Comparison of ENCODE assay signal across 8 cellular contexts in genomic region chr12:14995583-14996425, GRCh38. TPM values are rescaled to one million over a fixed set of nuclear protein-coding genes. Genes with fewer than 3 reads are reported as not detected.
DNase-seq lines count a peak whose midpoint lies in the region; ATAC-seq, FAIRE-seq and TF ChIP-seq lines count a peak whose summit lies in the region.

No MANE protein-coding gene starts in this region.

- in situ Hi-C loops in Panc1 (cut with HindIII; ENCODE audit: low pct_unique_long_range_greater_than_20kb, low sequenced_read_pairs) = no loop called here

- H3K9me3 ChIP-seq in Panc1 (ENCODE audit: control insufficient read depth, insufficient read depth, low read depth, low read length) (no peaks in the 10 kb centered on the region), H1 (ENCODE audit: insufficient read depth in 2 of 2, low read depth in 1 of 2, low read length in 1 of 2) (no peaks in the 10 kb centered on the region)

- no peaks in the 10 kb centered on the region for H4K20me1 ChIP-seq in H1 (replicated peaks in 1 of 2; ENCODE audit: control insufficient read depth in 1 of 2, insufficient read depth in 2 of 2, low read length in 2 of 2)

- DNase-seq in ELR (ENCODE audit: low read depth) = peak; percentile 79
- peak; percentile 39 to 52 for DNase-seq in Kasumi-1 (lab: John Stamatoyannopoulos, UW)
- peak; percentile 47 for DNase-seq in Panc1 (ENCODE audit: low read depth, low spot score)
- no peak for DNase-seq in H1 (ENCODE audit: low read depth in 1 of 2, low spot score in 2 of 2)
- DNase-seq in naive thymus-derived CD8-positive, alpha-beta T cell = peak in 3 of 10 donors; percentile 63 to 74 (median 68)
- DNase-seq in T-helper 2 cell treated with Interferon-gamma antibody and Interleukin-4, amounts not matched to agents 5 μg/mL and 100 μg/mL, for 36 hours (ENCODE audit: low spot score) = no peak
- no peak for DNase-seq in HPDE6-E6E7 (ENCODE audit: extremely low spot score)

- no peak for TF ChIP-seq EP300 in H1 (IDR thresholded peaks at IDR 0.05; ENCODE audit: borderline replicate concordance in 1 of 2, low read depth in 2 of 2, low read length in 2 of 2)

- no peak overlapping the region for H3K23ac ChIP-seq in H1 (ENCODE audit: insufficient read length)

- H3K4me1 ChIP-seq in Panc1 (ENCODE audit: control insufficient read depth, insufficient read depth, low read length) (no peaks in the 10 kb centered on the region; the same call in 1 of the 2 replicates), H1 (replicated peaks in 1 of 4; ENCODE audit: control insufficient read depth in 3 of 4, insufficient read depth in 4 of 4, low read length in 3 of 4) (no peaks in the 10 kb centered on the region)

- TF ChIP-seq POLR2A in H1 (IDR thresholded peaks at IDR 0.05; ENCODE audit: control extremely low read depth in 1 of 2, low read depth in 2 of 2, low read length in 2 of 2) = no peak

- H3K27ac ChIP-seq in Panc1 (ENCODE audit: low read length) (no peak overlapping the region), H1 (ENCODE audit: low read depth, low read length) (no peak overlapping the region)

- no TSS peak for BruUV-seq in Panc1 (replicated peaks; lab: Mats Ljungman, UMichigan)

- no peak overlapping the region for H4K5ac ChIP-seq in H1 (ENCODE audit: insufficient read length, low read depth, low read length)

- no peak overlapping the region for H3K56ac ChIP-seq in H1 (replicated peaks; ENCODE audit: insufficient read length, low read depth, low read length)

- no peak for ATAC-seq in Panc1
- peak; percentile 50 to 56 for ATAC-seq in naive thymus-derived CD8-positive, alpha-beta T cell
- ATAC-seq in HG02970 (IDR thresholded peaks at IDR 0.05; ENCODE audit: low FRiP score, unreplicated experiment) = no peak

- H2AFZ ChIP-seq in H1 (ENCODE audit: low read length) = peak overlapping the region; percentile 88; the same call in 1 of the 2 replicates

- no peak overlapping the region for H2BK120ac ChIP-seq in H1 (replicated peaks; ENCODE audit: low read depth, low read length)

- H2BK5ac ChIP-seq in H1 (ENCODE audit: low read depth, low read length) = no peak overlapping the region

- H3K9me3 Mint-ChIP-seq in naive thymus-derived CD8-positive, alpha-beta T cell = peaks cover 0 to 7% (median 1%) of the 10 kb centered on the region in 9 donors
- H3K9me3 Mint-ChIP-seq in T-helper 2 cell treated with Interferon-gamma antibody and Interleukin-4, amounts not matched to agents 5 μg/mL and 100 μg/mL, for 36 hours = peaks cover 8% of the 10 kb centered on the region

- H2BK20ac ChIP-seq in H1 (ENCODE audit: low read length) = no peak overlapping the region

- H3K79me2 ChIP-seq in H1 (ENCODE audit: control insufficient read depth in 1 of 2, insufficient read depth in 2 of 2, low read length in 2 of 2) = no peaks in the 10 kb centered on the region

- H3K27me3 Mint-ChIP-seq in naive thymus-derived CD8-positive, alpha-beta T cell = peaks cover 0 to 3% (median 0%) of the 10 kb centered on the region in 5 donors
- peaks cover 31% of the 10 kb centered on the region for H3K27me3 Mint-ChIP-seq in T-helper 2 cell treated with Interferon-gamma antibody and Interleukin-4, amounts not matched to agents 5 μg/mL and 100 μg/mL, for 36 hours (ENCODE audit: low read depth)

- H3K4me3 ChIP-seq in Panc1 (ENCODE audit: low read depth in 2 of 2, low read length in 2 of 2) (no peak overlapping the region), H1 (ENCODE audit: extremely low read depth in 1 of 4, insufficient read depth in 2 of 4, low read depth in 3 of 4, low read length in 4 of 4) (no peak overlapping the region)

- TF ChIP-seq CTCF in Panc1 (IDR thresholded peaks at IDR 0.05) (peak; percentile 50; the same call in 1 of the 2 replicates), H1 (IDR thresholded peaks at IDR 0.05; ENCODE audit: control extremely low read depth in 1 of 3, insufficient read depth in 1 of 3, low read depth in 1 of 3, low read length in 3 of 3) (peak in 2 of 3 experiments; percentile 40 to 43; a peak in 2 of 4 replicates)

- CTCF ChIA-PET in Panc1 (lab: Charles Lee) (interaction anchor here (0.6 to 1.2 kb wide), 5 partner anchors 110 to 350 kb away, joined by 3 to 7 read pairs (median 3); partner anchors contain the start of gene MGP), H1 (lab: Charles Lee; ENCODE audit: partially characterized antibody) (interaction anchor here (0.7 to 12.5 kb wide), 48 partner anchors 9 to 551 kb away, joined by 3 to 116 read pairs (median 5); partner anchors contain the start of genes ART4, ERP27, PDE6H and RERG)

- no peak overlapping the region for H2BK12ac ChIP-seq in H1 (ENCODE audit: low read depth, low read length)

- H3K4me1 Mint-ChIP-seq in naive thymus-derived CD8-positive, alpha-beta T cell = peaks cover 19 to 44% (median 31%) of the 10 kb centered on the region in 4 donors
- H3K4me1 Mint-ChIP-seq in T-helper 2 cell treated with Interferon-gamma antibody and Interleukin-4, amounts not matched to agents 5 μg/mL and 100 μg/mL, for 36 hours (ENCODE audit: low read depth) = peaks cover 24% of the 10 kb centered on the region

- H3K4me2 ChIP-seq in H1 (ENCODE audit: insufficient read depth in 1 of 2, low read depth in 2 of 2, low read length in 2 of 2) = no peak overlapping the region; a peak in 1 of 4 replicates

- H2AK5ac ChIP-seq in H1 (ENCODE audit: low read depth, low read length) = no peak overlapping the region

- H3K14ac ChIP-seq in H1 (ENCODE audit: insufficient read length) = no peak overlapping the region

- POLR2A ChIA-PET in Panc1 (lab: Charles Lee) = no interaction called here
- POLR2A ChIA-PET in H1 (lab: Charles Lee; ENCODE audit: partially characterized antibody) = interaction anchor here (0.7 to 1.4 kb wide), 3 partner anchors 224 to 303 kb away, joined by 3 to 4 read pairs (median 3); a partner anchor contains a TSS
- POLR2A ChIA-PET in naive thymus-derived CD8-positive, alpha-beta T cell (lab: Charles Lee) = interaction anchor here (0.5 to 5.2 kb wide), 19 partner anchors 11 to 569 kb away, joined by 3 to 81 read pairs (median 4); partner anchors contain the start of genes ARHGDIB, C12orf60, ERP27 and RERG

- peak overlapping the region; percentile 63 to 94 (median 88) for H3K27ac Mint-ChIP-seq in naive thymus-derived CD8-positive, alpha-beta T cell
- H3K27ac Mint-ChIP-seq in T-helper 2 cell treated with Interferon-gamma antibody and Interleukin-4, amounts not matched to agents 5 μg/mL and 100 μg/mL, for 36 hours = no peak overlapping the region

- H2BK15ac ChIP-seq in H1 (ENCODE audit: low read length) = no peak overlapping the region

- FAIRE-seq in H1 (lab: Jason Lieb, UNC) = peak; percentile 94

- intact Hi-C loops in Panc1 (cut with micrococcal nuclease; ENCODE audit: unreplicated experiment) = loop anchor here (1.0 to 10.0 kb wide), 3 partner anchors 151 to 271 kb away; no protein-coding TSS in a partner anchor

- no peak overlapping the region for H4K8ac ChIP-seq in H1 (ENCODE audit: extremely low read depth, insufficient read depth, low read length)

- H3K27me3 ChIP-seq in Panc1 (ENCODE audit: control insufficient read depth, insufficient read depth, low read length) = no peaks in the 10 kb centered on the region; the same call in 1 of the 2 replicates
- H3K27me3 ChIP-seq in H1 (replicated peaks in 1 of 4; ENCODE audit: control insufficient read depth in 3 of 4, extremely low read depth in 1 of 4, insufficient read depth in 3 of 4, low read length in 3 of 4) = no peaks in the 10 kb centered on the region

- peaks cover 0 to 6% (median 4%) of the 10 kb centered on the region in 3 donors for H3K36me3 Mint-ChIP-seq in naive thymus-derived CD8-positive, alpha-beta T cell
- peaks cover 4% of the 10 kb centered on the region for H3K36me3 Mint-ChIP-seq in T-helper 2 cell treated with Interferon-gamma antibody and Interleukin-4, amounts not matched to agents 5 μg/mL and 100 μg/mL, for 36 hours (ENCODE audit: low read depth)

- no peak overlapping the region for H3K9ac ChIP-seq in H1 (replicated peaks in 1 of 4; ENCODE audit: extremely low read depth in 1 of 4, low read depth in 3 of 4, low read length in 3 of 4)

- 0 out of 2 replicates have a peak overlapping the region, but pooled peaks have one; percentile 40 for H3K18ac ChIP-seq in H1 (ENCODE audit: extremely low read depth, low read length)

- no peak overlapping the region for H4K91ac ChIP-seq in H1 (replicated peaks; ENCODE audit: insufficient read length, low read length)

- 89% methylated on average over 3 of the region's 3 CpGs; no CpG with 5 or more reads in 1 of the 2 experiments for whole genome bisulfite sequencing in H1 (ENCODE audit: extremely low coverage in 1 of 2, insufficient coverage in 1 of 2, insufficient read length in 1 of 2, insufficient replicate concordance in 2 of 2, low coverage in 1 of 2, low lambda C conversion rate in 2 of 2, missing lambda C conversion rate in 1 of 2), 2 experiments

- H3K23me2 ChIP-seq in H1 (ENCODE audit: low read depth, low read length) = no peaks in the 10 kb centered on the region

- peak overlapping the region in 9 of 10 donors; percentile 1 to 76 (median 54) for H3K4me3 Mint-ChIP-seq in naive thymus-derived CD8-positive, alpha-beta T cell
- no peak overlapping the region for H3K4me3 Mint-ChIP-seq in T-helper 2 cell treated with Interferon-gamma antibody and Interleukin-4, amounts not matched to agents 5 μg/mL and 100 μg/mL, for 36 hours

- H3K4ac ChIP-seq in H1 (replicated peaks; ENCODE audit: insufficient read length, low read depth, low read length) = no peak overlapping the region

- no peaks in the 10 kb centered on the region for H3K79me1 ChIP-seq in H1 (ENCODE audit: low read depth, low read length)

- peak in 1 of 2 experiments; percentile 77 for TF ChIP-seq RAD21 in H1 (IDR thresholded peaks at IDR 0.05 in 1 of 2, conservative IDR thresholded peaks at IDR 0.05 in 1 of 2; ENCODE audit: low read depth in 2 of 2, low read length in 2 of 2)

- H3K36me3 ChIP-seq in Panc1 (ENCODE audit: control insufficient read depth, insufficient read depth, low read length) = no peaks in the 10 kb centered on the region
- H3K36me3 ChIP-seq in H1 (ENCODE audit: control insufficient read depth in 2 of 4, insufficient read depth in 4 of 4, low read length in 3 of 4) = no peaks in the 10 kb centered on the region

RNA-seq across cellular contexts. Expression of gene PDE6H, which starts 23.0 kb away (rescaled TPM):
- not detected for total RNA-seq in Panc1 (2021; ENCODE audit: unreplicated experiment)
- not detected for polyA plus RNA-seq in Panc1 (2012; ENCODE audit: insufficient read length)
- total RNA-seq in H1 (2021; fragmentation: NEBNext Ultra II Directional; extraction: Animal tissue kit (Norgen Biotek cat#: 25700)) = not detected in 2 replicates
- polyA plus RNA-seq in H1 (2011; rRNA removed) = not detected in 2 replicates
- not detected for polyA plus RNA-seq in H1 (2011; cell fraction: cytosol; rRNA removed)
- polyA plus RNA-seq in H1 (2011; cell fraction: nucleus; rRNA removed) = not detected
- polyA plus RNA-seq in H1 (2012, experiment 1 of 2) = not detected in 4 replicates
- polyA plus RNA-seq in H1 (2012, experiment 2 of 2) = not detected
- not detected for polyA plus RNA-seq in H1 (2013, experiment 1 of 2)
- polyA plus RNA-seq in H1 (2013, experiment 2 of 2) = not detected
- not detected in 2 replicates for polyA minus RNA-seq in H1 (2011; rRNA and poly(A)+ RNA removed)
- polyA minus RNA-seq in H1 (2011; cell fraction: cytosol; rRNA and poly(A)+ RNA removed) = not detected
- polyA minus RNA-seq in H1 (2011; cell fraction: nucleus; rRNA and poly(A)+ RNA removed) = not detected
- total RNA-seq in naive thymus-derived CD8-positive, alpha-beta T cell = not detected
- polyA plus RNA-seq in naive thymus-derived CD8-positive, alpha-beta T cell = not detected

RNA-seq across cellular contexts. Expression of gene ARHGDIB, which starts 34.4 kb away (rescaled TPM):
- total RNA-seq in Panc1 (2021; ENCODE audit: unreplicated experiment) = 1.6 TPM
- not detected for polyA plus RNA-seq in Panc1 (2012; ENCODE audit: insufficient read length)
- 0.48 and 0.82 TPM in 2 replicates for total RNA-seq in H1 (2021; fragmentation: NEBNext Ultra II Directional; extraction: Animal tissue kit (Norgen Biotek cat#: 25700))
- polyA plus RNA-seq in H1 (2011; rRNA removed) = 0.55 and 1.3 TPM in 2 replicates
- 0.39 TPM for polyA plus RNA-seq in H1 (2011; cell fraction: cytosol; rRNA removed)
- polyA plus RNA-seq in H1 (2011; cell fraction: nucleus; rRNA removed) = 0.17 TPM
- polyA plus RNA-seq in H1 (2012, experiment 1 of 2) = 1.1 to 1.2 TPM (median 1.1 TPM) in 4 replicates
- 0.38 TPM for polyA plus RNA-seq in H1 (2012, experiment 2 of 2)
- polyA plus RNA-seq in H1 (2013, experiment 1 of 2) = 1.6 TPM
- 1.8 TPM for polyA plus RNA-seq in H1 (2013, experiment 2 of 2)
- polyA minus RNA-seq in H1 (2011; rRNA and poly(A)+ RNA removed) = 1.1 TPM in 1 of 2 replicates, not detected in the other
- polyA minus RNA-seq in H1 (2011; cell fraction: cytosol; rRNA and poly(A)+ RNA removed) = not detected
- polyA minus RNA-seq in H1 (2011; cell fraction: nucleus; rRNA and poly(A)+ RNA removed) = not detected
- total RNA-seq in naive thymus-derived CD8-positive, alpha-beta T cell = 100 to 1,000 TPM; 937 to 948 TPM
- polyA plus RNA-seq in naive thymus-derived CD8-positive, alpha-beta T cell = 1,000 to 10,000 TPM; 3,195 to 3,446 (median 3,407) TPM

RNA-seq across cellular contexts. Expression of gene ERP27, which starts 57.5 kb away (rescaled TPM):
- total RNA-seq in Panc1 (2021; ENCODE audit: unreplicated experiment) = not detected
- not detected for polyA plus RNA-seq in Panc1 (2012; ENCODE audit: insufficient read length)
- not detected in 2 replicates for total RNA-seq in H1 (2021; fragmentation: NEBNext Ultra II Directional; extraction: Animal tissue kit (Norgen Biotek cat#: 25700))
- polyA plus RNA-seq in H1 (2011; rRNA removed) = not detected in 2 replicates
- polyA plus RNA-seq in H1 (2011; cell fraction: cytosol; rRNA removed) = not detected
- polyA plus RNA-seq in H1 (2011; cell fraction: nucleus; rRNA removed) = not detected
- polyA plus RNA-seq in H1 (2012, experiment 1 of 2) = not detected in 4 replicates
- polyA plus RNA-seq in H1 (2012, experiment 2 of 2) = not detected
- polyA plus RNA-seq in H1 (2013, experiment 1 of 2) = not detected
- polyA plus RNA-seq in H1 (2013, experiment 2 of 2) = 0.04 TPM
- polyA minus RNA-seq in H1 (2011; rRNA and poly(A)+ RNA removed) = not detected in 2 replicates
- not detected for polyA minus RNA-seq in H1 (2011; cell fraction: cytosol; rRNA and poly(A)+ RNA removed)
- polyA minus RNA-seq in H1 (2011; cell fraction: nucleus; rRNA and poly(A)+ RNA removed) = not detected
- total RNA-seq in naive thymus-derived CD8-positive, alpha-beta T cell = 10 to 100 TPM; 23.9 to 25.8 TPM
- 1 to 10 TPM; 3.2 to 4.4 (median 3.9) TPM for polyA plus RNA-seq in naive thymus-derived CD8-positive, alpha-beta T cell

Comparison
In these comparisons a context has a peak if more than half of its experiments do, and no peak if none do; other contexts are left out.
1. DNase-seq: peak in ELR (single experiment), Kasumi-1 (2 of 2) and Panc1 (single experiment); none in H1 (0 of 2), T-helper 2 cell treated with Interferon-gamma antibody and Interleukin-4, amounts not matched to agents 5 μg/mL and 100 μg/mL, for 36 hours (single experiment) and HPDE6-E6E7 (single experiment).
2. ATAC-seq: peak in naive thymus-derived CD8-positive, alpha-beta T cell (2 of 2); none in Panc1 (single experiment) and HG02970 (single experiment).
3. RNA of gene ARHGDIB, which starts 34.4 kb away (total RNA-seq): 937 to 948 TPM in naive thymus-derived CD8-positive, alpha-beta T cell; 1.6 TPM in Panc1 (single experiment) and 0.48 to 0.82 TPM in H1; every median in the first group is over 100 times any median in the second.
4. RNA of gene ERP27, which starts 57.5 kb away (total RNA-seq): 23.9 to 25.8 TPM in naive thymus-derived CD8-positive, alpha-beta T cell; not detected in Panc1 (single experiment) and not detected in H1; every median in the first group is over 10 times any median in the second.